ENCODE assay signal across 1 cellular context in genomic region chr20:17797579-17797978, GRCh38.
TF ChIP-seq lines count a peak whose summit lies in the region.

No MANE protein-coding gene starts in this region.

TF ChIP-seq in IMR-90, 13 proteins besides CTCF, POLR2A, EP300 and RAD21 (continued from another document):
- TF ChIP-seq USF2 (IDR thresholded peaks at IDR 0.05; ENCODE audit: low read depth, low read length) (no peak), BHLHE40 (IDR thresholded peaks at IDR 0.05; ENCODE audit: low read depth, low read length) (no peak), CHD1 (IDR thresholded peaks at IDR 0.05; ENCODE audit: low read depth, low read length) (no peak), ELK1 (IDR thresholded peaks at IDR 0.05; ENCODE audit: borderline replicate concordance, low read depth, low read length) (no peak), RFX5 (IDR thresholded peaks at IDR 0.05; ENCODE audit: low read depth, low read length) (no peak), CEBPB (IDR thresholded peaks at IDR 0.05; ENCODE audit: low read depth, low read length) (no peak), MXI1 (IDR thresholded peaks at IDR 0.05; ENCODE audit: borderline replicate concordance, low read depth, low read length) (no peak), SMC3 (IDR thresholded peaks at IDR 0.05; ENCODE audit: low read depth, low read length) (no peak), FOS (IDR thresholded peaks at IDR 0.05; ENCODE audit: low read depth, low read length) (no peak), MAFK (IDR thresholded peaks at IDR 0.05; ENCODE audit: low read depth, low read length) (no peak)
